Comparison of ENCODE assay signal across 1 cellular context in the genomic region with DNA sequence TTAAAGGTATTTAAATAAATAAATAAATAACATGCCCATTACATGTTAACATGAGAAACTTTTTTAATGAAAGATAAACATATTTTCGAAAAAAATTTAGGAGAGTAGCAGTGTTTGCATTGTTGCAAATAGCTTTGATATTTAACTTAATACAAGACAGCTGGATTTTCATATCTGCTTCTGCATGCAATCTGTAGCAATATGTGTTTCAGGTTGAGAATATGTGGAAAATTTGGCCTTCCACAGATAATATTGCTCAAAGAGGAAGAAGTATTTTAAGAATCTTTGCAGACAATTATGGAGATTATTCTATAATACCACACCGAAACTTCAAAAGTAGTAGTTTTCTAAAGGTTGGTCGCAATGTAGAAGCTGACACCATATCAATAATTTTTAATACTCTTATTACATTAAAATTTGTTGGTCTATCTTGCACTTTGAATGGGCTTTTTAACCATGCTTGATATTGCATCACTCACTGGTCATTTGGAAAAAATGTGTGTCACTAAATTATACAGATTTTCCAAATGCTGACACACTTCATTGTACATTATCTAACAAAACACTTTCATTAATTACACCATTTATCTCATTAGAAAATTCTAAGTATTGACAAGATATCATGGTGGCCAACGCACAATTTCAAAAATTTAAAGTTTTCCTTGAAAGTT.
TF ChIP-seq lines count a peak whose summit lies in the region.

No MANE protein-coding gene starts in this region.

TF ChIP-seq in K562, 482 proteins besides CTCF, POLR2A, EP300 and RAD21 (continued from another document):
- TF ChIP-seq SRSF3 (IDR thresholded peaks at IDR 0.05; ENCODE audit: insufficient read depth, low read length) = no peak
- no peak for TF ChIP-seq PTBP1 (IDR thresholded peaks at IDR 0.05; ENCODE audit: low read depth, low read length)
- TF ChIP-seq CEBPG (CRISPR knock-in tag; IDR thresholded peaks at IDR 0.05) = no peak
- peak in 1 of 2 experiments; percentile 68; a peak in 3 of 4 replicates for TF ChIP-seq CEBPG (tag; conservative IDR thresholded peaks at IDR 0.05 in 1 of 2, IDR thresholded peaks at IDR 0.05 in 1 of 2)
- TF ChIP-seq, protein P1, sequence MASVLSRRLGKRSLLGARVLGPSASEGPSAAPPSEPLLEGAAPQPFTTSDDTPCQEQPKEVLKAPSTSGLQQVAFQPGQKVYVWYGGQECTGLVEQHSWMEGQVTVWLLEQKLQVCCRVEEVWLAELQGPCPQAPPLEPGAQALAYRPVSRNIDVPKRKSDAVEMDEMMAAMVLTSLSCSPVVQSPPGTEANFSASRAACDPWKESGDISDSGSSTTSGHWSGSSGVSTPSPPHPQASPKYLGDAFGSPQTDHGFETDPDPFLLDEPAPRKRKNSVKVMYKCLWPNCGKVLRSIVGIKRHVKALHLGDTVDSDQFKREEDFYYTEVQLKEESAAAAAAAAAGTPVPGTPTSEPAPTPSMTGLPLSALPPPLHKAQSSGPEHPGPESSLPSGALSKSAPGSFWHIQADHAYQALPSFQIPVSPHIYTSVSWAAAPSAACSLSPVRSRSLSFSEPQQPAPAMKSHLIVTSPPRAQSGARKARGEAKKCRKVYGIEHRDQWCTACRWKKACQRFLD (CRISPR knock-in tag; IDR thresholded peaks at IDR 0.05) = no peak
- TF ChIP-seq BDP1 (IDR thresholded peaks at IDR 0.05; ENCODE audit: insufficient read depth, insufficient read length) = no peak
